In genomic region chr5:74507596-74507995, GRCh38 we compare ENCODE assay signal across 19 cellular contexts.
"Had no signal": no experiment of that assay in that cellular context is flagged by ENCODE, and none has a peak within 500 bp of the region (broad histone marks: within the 10 kb centered on the region; RNA-seq: fewer than 3 reads in every experiment).

No MANE protein-coding gene starts in this region.

- H3K36me3 ChIP-seq: adrenal gland, breast epithelium, spleen, upper lobe of right lung had no signal

- H3K9me3 Mint-ChIP-seq: activated naive CD4-positive, alpha-beta T cell treated with anti-CD3 and anti-CD28 coated beads, Interleukin-2, amount 50 U/mL, for 72 hours; central memory CD8-positive, alpha-beta T cell; memory B cell had no signal

- H3K27ac ChIP-seq: adrenal gland, breast epithelium, spleen, upper lobe of right lung had no signal

- H3K27me3 ChIP-seq: adrenal gland, breast epithelium, spleen, upper lobe of right lung had no signal

- H3K27ac Mint-ChIP-seq: activated CD8-positive, alpha-beta T cell treated with anti-CD3 and anti-CD28 coated beads, Interleukin-2, amount 10 ng/mL, durations not matched to agents 7 days and 5 days; activated naive CD4-positive, alpha-beta T cell treated with anti-CD3 and anti-CD28 coated beads, Interleukin-2, amount 50 U/mL, for 72 hours; memory B cell had no signal

- ATAC-seq: activated CD4-positive, CD25-positive, alpha-beta regulatory T cell treated with anti-CD3 and anti-CD28 coated beads, Interleukin-2, amount 50 U/mL, for 24 hours; activated CD8-positive, alpha-beta T cell treated with anti-CD3 and anti-CD28 coated beads, Interleukin-2, amount 10 ng/mL, durations not matched to agents 7 days and 5 days; activated naive CD4-positive, alpha-beta T cell treated with anti-CD3 and anti-CD28 coated beads, Interleukin-2, amount 50 U/mL, for 72 hours; esophagus mucosa; left cardiac atrium; upper lobe of right lung had no signal

- H3K27me3 Mint-ChIP-seq: central memory CD8-positive, alpha-beta T cell had no signal

- H3K4me3 ChIP-seq: adrenal gland, breast epithelium, spleen, upper lobe of right lung had no signal

- DNase-seq: activated CD4-positive, alpha-beta T cell treated with anti-CD3 and anti-CD28 coated beads, Interleukin-2, amount 50 U/mL, for 1 hour; activated CD8-positive, alpha-beta T cell treated with anti-CD3 and anti-CD28 coated beads, Interleukin-2, amount 10 ng/mL, durations not matched to agents 7 days and 5 days; activated T-cell treated with anti-CD3 and anti-CD28 coated beads, Interleukin-2, amount 50 U/mL, for 1 hour; adrenal gland; effector memory CD4-positive, alpha-beta T cell; foreskin melanocyte; hypothalamus; left cardiac atrium; retina; spleen; stimulated activated CD4-positive, alpha-beta T cell treated with anti-CD3 and anti-CD28 coated beads, Interleukin-4, amount 100 ng/mL, for 1 hour; stimulated activated naive CD4-positive, alpha-beta T cell; upper lobe of right lung had no signal

- H3K9me3 ChIP-seq: adrenal gland, breast epithelium, spleen, upper lobe of right lung had no signal

- H3K36me3 Mint-ChIP-seq: activated naive CD4-positive, alpha-beta T cell treated with anti-CD3 and anti-CD28 coated beads, Interleukin-2, amount 50 U/mL, for 72 hours; memory B cell had no signal

- H3K4me3 Mint-ChIP-seq: activated CD8-positive, alpha-beta T cell treated with anti-CD3 and anti-CD28 coated beads, Interleukin-2, amount 10 ng/mL, durations not matched to agents 7 days and 5 days; central memory CD8-positive, alpha-beta T cell; memory B cell had no signal

- H3K4me1 ChIP-seq: adrenal gland, breast epithelium had no signal
